11 cellular contexts compared by ENCODE assay signal in genomic region chr10:103413540-103413939, GRCh38. TPM values are rescaled to one million over a fixed set of nuclear protein-coding genes. Genes with fewer than 3 reads are reported as not detected.
"Had no signal": no experiment of that assay in that cellular context is flagged by ENCODE, and none has a peak within 500 bp of the region (broad histone marks: within the 10 kb centered on the region; RNA-seq: fewer than 3 reads in every experiment).

No MANE protein-coding gene starts in this region.

- FAIRE-seq: K562 had no signal

- ATAC-seq: HCT116, K562 had no signal

- DNase-seq: GM23248, GOT3, H7, IMR-90, KG1 had no signal

- H3K27ac ChIP-seq: GM23248, HL-60 had no signal

- H2AFZ ChIP-seq: GM23248 had no signal

- H3K4me1 ChIP-seq: HAP-1 had no signal

- H3K4me3 ChIP-seq: GM23248, HAP-1, K562 had no signal

- H3K9me3 ChIP-seq: HAP-1 had no signal

RNA-seq across cellular contexts. Expression of gene CALHM2, which starts 38.6 kb away (rescaled TPM):
- total RNA-seq: HT1080, K562 had no signal

RNA-seq across cellular contexts. Expression of gene CALHM1, which starts 45.2 kb away (rescaled TPM):
- total RNA-seq: GM23248, H4, HT1080, IMR-90, K562 had no signal
- polyA plus RNA-seq: IMR-90 had no signal
